18 cellular contexts compared by ENCODE assay signal in the genomic region with DNA sequence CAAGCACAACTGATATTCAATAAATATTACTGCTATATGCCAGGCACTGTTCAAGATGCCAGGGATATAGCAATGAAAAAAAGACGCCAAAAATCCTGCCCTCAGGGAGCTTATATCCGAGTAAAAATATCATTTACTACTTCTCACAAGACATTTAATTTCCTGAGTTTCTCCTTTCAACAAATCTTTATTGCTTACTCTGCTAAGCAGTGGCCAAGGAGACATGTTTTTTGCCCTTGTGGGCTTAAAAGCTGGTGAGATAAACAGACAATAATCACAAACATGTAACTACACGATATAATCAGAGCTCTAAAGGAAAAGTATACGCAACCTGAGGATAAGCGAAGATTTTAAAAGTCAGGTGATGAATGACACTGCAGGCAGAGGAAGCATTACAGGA.
"Had no signal": no experiment of that assay in that cellular context is flagged by ENCODE, and none has a peak within 500 bp of the region (broad histone marks: within the 10 kb centered on the region; RNA-seq: fewer than 3 reads in every experiment).

No MANE protein-coding gene starts in this region.

- DNase-seq: activated CD4-positive, alpha-beta T cell treated with anti-CD3 and anti-CD28 coated beads, Interleukin-2, amount 10 ng/mL, durations not matched to agents 7 days and 5 days; activated CD8-positive, alpha-beta T cell treated with anti-CD3 and anti-CD28 coated beads for 36 hours; activated gamma-delta T cell; activated naive CD4-positive, alpha-beta T cell treated with anti-CD3 and anti-CD28 coated beads, Interleukin-2, amount 50 U/mL, for 16 hours; activated naive CD8-positive, alpha-beta T cell treated with anti-CD3 and anti-CD28 coated beads, Interleukin-2, amount 50 U/mL, for 24 hours; aorta; foreskin fibroblast; hypothalamus; islet precursor cell; left colon; mucosa of descending colon; naive B cell; retina; spleen; stimulated activated CD4-positive, alpha-beta T cell treated with anti-CD3 and anti-CD28 coated beads, Interleukin-4, amount 100 ng/mL, for 24 hours; stomach; testis had no signal

- H3K9me3 ChIP-seq: mucosa of descending colon, spleen, stomach, testis had no signal

- ATAC-seq: activated CD8-positive, alpha-beta T cell treated with anti-CD3 and anti-CD28 coated beads for 36 hours; activated naive CD8-positive, alpha-beta T cell treated with anti-CD3 and anti-CD28 coated beads, Interleukin-2, amount 50 U/mL, for 24 hours; left colon; mucosa of descending colon had no signal

- H3K36me3 ChIP-seq: spleen, stomach had no signal

- H3K4me3 ChIP-seq: mucosa of descending colon, spleen, stomach, testis had no signal

- FAIRE-seq: endometrium had no signal

- H3K27me3 ChIP-seq: spleen, stomach, testis had no signal

- H3K27ac ChIP-seq: stomach, testis had no signal
